Comparison of ENCODE assay signal across 30 cellular contexts in genomic region chr17:33202011-33202410, GRCh38.
A peak's percentile ranks its signal among the peaks of the same experiment; 100 is the strongest.
DNase-seq lines count a peak whose midpoint lies in the region; ATAC-seq and TF ChIP-seq lines count a peak whose summit lies in the region.
"Had no signal": no experiment of that assay in that cellular context is flagged by ENCODE, and none has a peak within 500 bp of the region (broad histone marks: within the 10 kb centered on the region; RNA-seq: fewer than 3 reads in every experiment).

No MANE protein-coding gene starts in this region.

- CTCF ChIA-PET in HEK293 (lab: Yijun Ruan, JAX) (no interaction called here), WTC11 (lab: Charles Lee) (interaction anchor here (0.7 to 1.4 kb wide), 8 partner anchors 8 to 1089 kb away, joined by 3 to 6 read pairs (median 4); no protein-coding TSS in a partner anchor)

- H3K18ac ChIP-seq in mesendoderm (ENCODE audit: low read length): no peak overlapping the region

- ATAC-seq in WTC11 (peak; percentile 51), HG02610 (IDR thresholded peaks at IDR 0.05; ENCODE audit: unreplicated experiment) (no peak), GM19023 (IDR thresholded peaks at IDR 0.05; ENCODE audit: unreplicated experiment) (no peak)
- ATAC-seq: gastrocnemius medialis; naive thymus-derived CD4-positive, alpha-beta T cell; psoas muscle; T-helper 17 cell had no signal

- H3K36me3 Mint-ChIP-seq in WTC11 (no peaks in the 10 kb centered on the region), immature natural killer cell (no peaks in the 10 kb centered on the region)
- H3K36me3 Mint-ChIP-seq: activated naive CD8-positive, alpha-beta T cell treated with anti-CD3 and anti-CD28 coated beads for 36 hours; naive thymus-derived CD4-positive, alpha-beta T cell had no signal

- H3K27ac Mint-ChIP-seq in WTC11 (no peak overlapping the region), immature natural killer cell (no peak overlapping the region)
- H3K27ac Mint-ChIP-seq: activated naive CD8-positive, alpha-beta T cell treated with anti-CD3 and anti-CD28 coated beads for 36 hours; CD4-positive, alpha-beta T cell; dendritic cell treated with granulocyte-macrophage colony-stimulating factor and Interleukin-4, amounts not matched to agents 40 ng/mL and 50 ng/mL, for 4 days; naive thymus-derived CD4-positive, alpha-beta T cell; T-helper 17 cell had no signal

- no peak overlapping the region for H3K9ac ChIP-seq in mesendoderm (ENCODE audit: low read length)
- H3K9ac ChIP-seq: SK-N-SH had no signal

- H2BK5ac ChIP-seq in mesendoderm (ENCODE audit: low read length): no peak overlapping the region

- no peaks in the 10 kb centered on the region for H3K79me2 ChIP-seq in mesendoderm (ENCODE audit: control insufficient read depth, insufficient read depth, low read length)

- H3K27me3 Mint-ChIP-seq in WTC11 (ENCODE audit: low read depth) (peaks cover 60% of the 10 kb centered on the region), immature natural killer cell (ENCODE audit: low read depth in 3 of 3) (peaks cover 0 to 2% (median 0%) of the 10 kb centered on the region in 3 donors)

- H3K4me3 ChIP-seq in HEK293 (ENCODE audit: low read depth, low read length): no peak overlapping the region
- no peak overlapping the region for H3K4me3 ChIP-seq in mesendoderm (ENCODE audit: low read length)
- H3K4me3 ChIP-seq: ascending aorta, esophagus squamous epithelium, gastrocnemius medialis, psoas muscle had no signal

- H3K23ac ChIP-seq in mesendoderm (ENCODE audit: low read length): no peak overlapping the region

- H3K4me1 Mint-ChIP-seq in WTC11 (peaks cover 8% of the 10 kb centered on the region), immature natural killer cell (no peaks in the 10 kb centered on the region)
- H3K4me1 Mint-ChIP-seq: activated naive CD8-positive, alpha-beta T cell treated with anti-CD3 and anti-CD28 coated beads for 36 hours; naive thymus-derived CD4-positive, alpha-beta T cell had no signal

- no peak for TF ChIP-seq CTCF in HEK293 (tag by site-specific recombination; IDR thresholded peaks at IDR 0.05)
- no peak for TF ChIP-seq CTCF in WTC11 (IDR thresholded peaks at IDR 0.05)

- H4K5ac ChIP-seq in mesendoderm (ENCODE audit: low read length): no peak overlapping the region

- H3K27ac ChIP-seq in HEK293 (ENCODE audit: extremely low read depth, low read depth, low read length): no peak overlapping the region
- H3K27ac ChIP-seq in mesendoderm (ENCODE audit: low read depth, low read length): no peak overlapping the region
- H3K27ac ChIP-seq: 22Rv1, ascending aorta, esophagus squamous epithelium, gastrocnemius medialis, psoas muscle had no signal

- H3K9me3 ChIP-seq in HEK293 (ENCODE audit: control insufficient read depth, insufficient read depth, low read depth, low read length): no peaks in the 10 kb centered on the region
- H3K9me3 ChIP-seq: ascending aorta, esophagus squamous epithelium, gastrocnemius medialis, psoas muscle, SK-N-SH had no signal

- no peak overlapping the region for H2AK5ac ChIP-seq in mesendoderm (ENCODE audit: low read length)

- H3K9me3 Mint-ChIP-seq in WTC11 (no peaks in the 10 kb centered on the region), immature natural killer cell (no peaks in the 10 kb centered on the region)
- H3K9me3 Mint-ChIP-seq: activated naive CD8-positive, alpha-beta T cell treated with anti-CD3 and anti-CD28 coated beads for 36 hours; CD4-positive, alpha-beta T cell; dendritic cell treated with granulocyte-macrophage colony-stimulating factor and Interleukin-4, amounts not matched to agents 40 ng/mL and 50 ng/mL, for 4 days; naive thymus-derived CD4-positive, alpha-beta T cell had no signal

- H3K4ac ChIP-seq in mesendoderm (ENCODE audit: low read depth, low read length): no peak overlapping the region

- POLR2A ChIA-PET in HEK293 (lab: Yijun Ruan, JAX) (no interaction called here), WTC11 (lab: Charles Lee) (no interaction called here)

- no peak overlapping the region for H3K4me2 ChIP-seq in mesendoderm (ENCODE audit: low read length)
- H3K4me2 ChIP-seq: SK-N-SH had no signal

- no peak overlapping the region for H3K4me3 Mint-ChIP-seq in WTC11
- H3K4me3 Mint-ChIP-seq in immature natural killer cell: no peak overlapping the region
- H3K4me3 Mint-ChIP-seq: activated naive CD8-positive, alpha-beta T cell treated with anti-CD3 and anti-CD28 coated beads for 36 hours; CD4-positive, alpha-beta T cell; dendritic cell treated with granulocyte-macrophage colony-stimulating factor and Interleukin-4, amounts not matched to agents 40 ng/mL and 50 ng/mL, for 4 days; naive thymus-derived CD4-positive, alpha-beta T cell; T-helper 17 cell had no signal

- no peaks in the 10 kb centered on the region for H3K79me1 ChIP-seq in mesendoderm (ENCODE audit: low read length)

- H2BK15ac ChIP-seq in mesendoderm (replicated peaks; ENCODE audit: low read depth): no peak overlapping the region

- DNase-seq in DMS 273 (lab: John Stamatoyannopoulos, UW; ENCODE audit: unreplicated experiment): peak; percentile 8
- DNase-seq in DMS 273 treated with DMSO at 0.1 percent for 48 hours (lab: John Stamatoyannopoulos, UW): no peak
- DNase-seq in WTC11 (ENCODE audit: low spot score): peak; percentile 35
- DNase-seq in mesendoderm: peak; percentile 32
- no peak for DNase-seq in immature natural killer cell
- DNase-seq: activated CD4-positive, alpha-beta T cell treated with anti-CD3 and anti-CD28 coated beads for 48 hours; activated CD8-positive, alpha-beta memory T cell treated with anti-CD3 and anti-CD28 coated beads for 24 hours; activated effector memory CD4-positive, alpha-beta T cell treated with anti-CD3 and anti-CD28 coated beads, Interleukin-2, amount 50 U/mL, for 16 hours; activated naive CD8-positive, alpha-beta T cell treated with anti-CD3 and anti-CD28 coated beads for 36 hours; activated T-cell treated with anti-CD3 and anti-CD28 coated beads, Interleukin-2, amount 50 U/mL, for 1 hour; CD4-positive, alpha-beta T cell; DMS153; esophagus squamous epithelium; gastrocnemius medialis; midbrain; naive thymus-derived CD4-positive, alpha-beta T cell; NCI-H1092; NCI-H1694 treated with DMSO at 0.1 percent for 48 hours; NCI-H69; nucleus accumbens; psoas muscle; SK-N-SH; stimulated activated naive CD4-positive, alpha-beta T cell treated with Interleukin-2 at 50 U/mL for 16 hours; T-helper 17 cell had no signal

- WGBS in mesendoderm (ENCODE audit: extremely low coverage, insufficient coverage, low lambda C conversion rate): no CpG with 5 or more reads among the region's 7 CpGs

- H4K8ac ChIP-seq in mesendoderm (ENCODE audit: low read depth, low read length): no peak overlapping the region

- H2BK120ac ChIP-seq in mesendoderm (ENCODE audit: low read depth, low read length): no peak overlapping the region

- H3K4me1 ChIP-seq in HEK293 (ENCODE audit: control insufficient read depth, insufficient read depth, low read length) (peaks cover 6% of the 10 kb centered on the region), mesendoderm (ENCODE audit: control insufficient read depth, low read depth, low read length) (peaks cover 5% of the 10 kb centered on the region)
- H3K4me1 ChIP-seq: ascending aorta, esophagus squamous epithelium, gastrocnemius medialis, psoas muscle had no signal

- H3K27me3 ChIP-seq in mesendoderm (ENCODE audit: insufficient read depth, low read length, poor library complexity): no peaks in the 10 kb centered on the region
- H3K27me3 ChIP-seq: ascending aorta had no signal

- no peak overlapping the region for H3K56ac ChIP-seq in mesendoderm (ENCODE audit: low read length)

- no peaks in the 10 kb centered on the region for H3K36me3 ChIP-seq in HEK293 (ENCODE audit: control insufficient read depth in 2 of 2, insufficient read depth in 1 of 2, low read length in 2 of 2)
- H3K36me3 ChIP-seq in mesendoderm (ENCODE audit: control insufficient read depth, insufficient read depth, low read length): no peaks in the 10 kb centered on the region
- H3K36me3 ChIP-seq: ascending aorta, esophagus squamous epithelium, gastrocnemius medialis had no signal

TF ChIP-seq in HEK293, 187 proteins besides CTCF, POLR2A, EP300 and RAD21:
- TF ChIP-seq ZNF202 (tag by site-specific recombination; IDR thresholded peaks at IDR 0.05; ENCODE audit: borderline replicate concordance) (no peak), ZIC2 (tag by site-specific recombination; IDR thresholded peaks at IDR 0.05) (0 out of 2 replicates have a peak, but pooled peaks have one; percentile 11), ZNF558 (tag by site-specific recombination; IDR thresholded peaks at IDR 0.05) (no peak), ZNF707 (tag by site-specific recombination; IDR thresholded peaks at IDR 0.05) (no peak)

TF ChIP-seq in WTC11, 78 proteins besides CTCF, POLR2A, EP300 and RAD21 (continues in another document):
- TF ChIP-seq CREM (CRISPR knock-in tag; IDR thresholded peaks at IDR 0.05) (no peak), SMAD4 (CRISPR knock-in tag; IDR thresholded peaks at IDR 0.05) (no peak), MAX (CRISPR knock-in tag; IDR thresholded peaks at IDR 0.05) (no peak), EMX1 (CRISPR knock-in tag; IDR thresholded peaks at IDR 0.05) (no peak), CREB1 (CRISPR knock-in tag; IDR thresholded peaks at IDR 0.05) (no peak), ERG (CRISPR knock-in tag; IDR thresholded peaks at IDR 0.05) (no peak), RELA (CRISPR knock-in tag; IDR thresholded peaks at IDR 0.05; ENCODE audit: borderline replicate concordance) (no peak)
- TF ChIP-seq, protein P1, sequence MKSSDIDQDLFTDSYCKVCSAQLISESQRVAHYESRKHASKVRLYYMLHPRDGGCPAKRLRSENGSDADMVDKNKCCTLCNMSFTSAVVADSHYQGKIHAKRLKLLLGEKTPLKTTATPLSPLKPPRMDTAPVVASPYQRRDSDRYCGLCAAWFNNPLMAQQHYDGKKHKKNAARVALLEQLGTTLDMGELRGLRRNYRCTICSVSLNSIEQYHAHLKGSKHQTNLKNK (CRISPR knock-in tag; IDR thresholded peaks at IDR 0.05): no peak

Comparison
In these comparisons a context has a peak if more than half of its experiments do, and no peak if none do; other contexts are left out.
1. DNase-seq: peak in DMS 273 (single experiment), WTC11 (single experiment) and mesendoderm (single experiment); none in DMS 273 treated with DMSO at 0.1 percent for 48 hours (single experiment) and immature natural killer cell (0 of 3).